In the genomic region with DNA sequence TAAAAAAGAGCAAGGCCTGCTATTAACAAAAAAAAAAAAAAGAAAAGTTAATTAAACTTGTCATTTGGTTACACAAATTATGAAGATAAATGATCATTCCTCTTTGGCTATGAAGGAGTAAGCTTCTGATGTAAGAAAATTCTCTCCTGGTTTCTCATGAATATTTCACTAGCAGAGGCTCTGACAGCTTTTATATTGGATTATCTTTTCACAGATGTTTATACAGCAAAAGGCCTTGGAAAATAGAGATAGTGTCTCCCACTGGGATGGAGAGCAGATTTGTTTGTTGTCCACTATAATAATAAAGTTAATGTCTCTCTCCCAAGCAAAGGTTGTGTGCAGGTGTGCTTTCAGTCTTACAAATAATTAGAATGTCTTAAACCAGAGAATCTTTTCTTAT, we compare ENCODE assay signal across 1 cellular context.
TF ChIP-seq lines count a peak whose summit lies in the region.

No MANE protein-coding gene starts in this region.

TF ChIP-seq in GM23338, 12 proteins besides CTCF, POLR2A, EP300 and RAD21 (continued from another document):
- no peak for TF ChIP-seq REST (IDR thresholded peaks at IDR 0.05; ENCODE audit: unreplicated experiment)
- TF ChIP-seq ETS1 (IDR thresholded peaks at IDR 0.05): no peak
- TF ChIP-seq NANOG (IDR thresholded peaks at IDR 0.05; ENCODE audit: borderline replicate concordance): no peak
- no peak for TF ChIP-seq POLR2AphosphoS5 (IDR thresholded peaks at IDR 0.05; ENCODE audit: low read depth)
- TF ChIP-seq STAT1 (IDR thresholded peaks at IDR 0.05; ENCODE audit: unreplicated experiment): no peak
